In the genomic region with DNA sequence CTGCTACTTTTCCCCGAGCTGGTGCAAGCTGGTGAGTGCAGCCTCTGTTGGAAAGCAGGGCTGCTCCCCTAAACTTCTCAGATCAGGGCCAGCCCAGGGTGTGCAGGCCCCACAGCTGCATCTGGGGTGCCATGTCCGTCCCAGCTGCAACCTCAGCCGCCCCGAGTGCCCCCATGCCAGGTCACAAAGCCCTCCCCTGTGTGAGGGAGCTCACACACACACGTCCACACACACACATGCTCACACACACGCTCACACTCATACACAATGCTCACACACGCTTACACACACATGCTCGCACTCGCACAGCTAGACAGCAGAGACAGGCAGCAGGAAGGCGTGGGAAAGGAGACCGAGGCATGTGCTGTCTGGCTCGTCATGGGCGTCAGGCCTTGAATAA, we compare ENCODE assay signal across 16 cellular contexts.
"Had no signal": no experiment of that assay in that cellular context is flagged by ENCODE, and none has a peak within 500 bp of the region (broad histone marks: within the 10 kb centered on the region; RNA-seq: fewer than 3 reads in every experiment).

No MANE protein-coding gene starts in this region.

- H3K36me3 ChIP-seq: ovary, uterus had no signal

- ATAC-seq: activated CD4-positive, alpha-beta T cell treated with anti-CD3 and anti-CD28 coated beads for 36 hours; activated naive CD4-positive, alpha-beta T cell treated with anti-CD3 and anti-CD28 coated beads, Interleukin-2, amount 50 U/mL, for 72 hours; activated T-helper 17 cell treated with anti-CD3 and anti-CD28 coated beads, Interleukin-2, amount 50 U/mL, for 72 hours; left cardiac atrium; natural killer cell had no signal

- H3K4me1 ChIP-seq: uterus had no signal

- H3K36me3 Mint-ChIP-seq: natural killer cell had no signal

- H3K27me3 ChIP-seq: dorsolateral prefrontal cortex, esophagus muscularis mucosa, ovary, thyroid gland, uterus had no signal

- H3K4me3 ChIP-seq: dorsolateral prefrontal cortex, esophagus muscularis mucosa, ovary, thyroid gland, uterus had no signal

- H3K9me3 Mint-ChIP-seq: activated naive CD4-positive, alpha-beta T cell treated with anti-CD3 and anti-CD28 coated beads, Interleukin-2, amount 50 U/mL, for 72 hours; activated T-helper 17 cell treated with anti-CD3 and anti-CD28 coated beads, Interleukin-2, amount 50 U/mL, for 72 hours; immature natural killer cell; natural killer cell had no signal

- H3K9me3 ChIP-seq: esophagus muscularis mucosa, ovary, thyroid gland, uterus had no signal

- DNase-seq: activated CD4-positive, alpha-beta T cell treated with anti-CD3 and anti-CD28 coated beads for 36 hours; amniotic stem cell; immature natural killer cell; left cardiac atrium; natural killer cell; stimulated activated CD4-positive, alpha-beta T cell treated with anti-CD3 and anti-CD28 coated beads, Interleukin-4, amount 100 ng/mL, for 1 hour; stimulated activated CD8-positive, alpha-beta memory T cell treated with anti-CD3 and anti-CD28 coated beads, Interleukin-4, amount 100 ng/mL, for 48 hours; thyroid gland had no signal

- H3K4me1 Mint-ChIP-seq: activated T-helper 17 cell treated with anti-CD3 and anti-CD28 coated beads, Interleukin-2, amount 50 U/mL, for 72 hours had no signal

- H3K27me3 Mint-ChIP-seq: activated CD4-positive, alpha-beta T cell treated with anti-CD3 and anti-CD28 coated beads for 36 hours; activated T-helper 17 cell treated with anti-CD3 and anti-CD28 coated beads, Interleukin-2, amount 50 U/mL, for 72 hours had no signal

- H3K27ac Mint-ChIP-seq: activated CD4-positive, alpha-beta T cell treated with anti-CD3 and anti-CD28 coated beads for 36 hours; activated T-helper 17 cell treated with anti-CD3 and anti-CD28 coated beads, Interleukin-2, amount 50 U/mL, for 72 hours; immature natural killer cell; natural killer cell had no signal

- FAIRE-seq: endometrium had no signal

- H3K27ac ChIP-seq: esophagus muscularis mucosa, ovary, thyroid gland, VCaP had no signal

- H3K4me3 Mint-ChIP-seq: activated CD4-positive, alpha-beta T cell treated with anti-CD3 and anti-CD28 coated beads for 36 hours; activated T-helper 17 cell treated with anti-CD3 and anti-CD28 coated beads, Interleukin-2, amount 50 U/mL, for 72 hours; immature natural killer cell; natural killer cell had no signal
